18 cellular contexts compared by ENCODE assay signal in the genomic region with DNA sequence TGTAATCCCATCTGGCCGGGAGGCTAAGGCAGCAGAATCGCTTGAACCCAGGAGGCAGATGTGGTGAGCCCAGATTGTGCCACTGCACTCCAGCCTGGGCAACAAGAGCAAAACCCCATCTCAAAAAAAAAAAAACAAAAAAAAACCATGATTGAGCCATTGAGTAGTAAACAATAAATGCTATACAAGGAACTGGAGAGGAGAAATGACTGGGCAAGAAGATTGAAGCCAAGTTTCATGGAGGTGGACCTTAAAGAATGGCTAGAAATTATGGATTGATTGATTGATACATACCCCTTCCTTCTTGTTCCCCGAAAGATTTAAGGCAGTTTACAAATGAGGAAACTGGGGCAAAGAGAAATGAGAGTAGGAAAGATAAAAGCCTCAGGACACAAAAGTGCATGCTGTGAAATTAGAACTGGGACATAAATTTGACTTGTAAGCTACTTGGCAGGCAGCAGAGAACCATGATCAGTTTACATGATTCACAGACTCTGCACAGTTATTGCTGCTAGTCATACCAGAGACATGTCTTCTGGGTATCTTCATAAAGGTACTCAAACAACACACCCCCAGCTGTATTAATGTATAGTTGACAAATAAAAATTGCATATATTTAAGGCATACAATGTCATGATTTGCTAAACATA. TPM values are rescaled to one million over a fixed set of nuclear protein-coding genes. Genes with fewer than 3 reads are reported as not detected.
DNase-seq lines count a peak whose midpoint lies in the region; ATAC-seq and TF ChIP-seq lines count a peak whose summit lies in the region.
"Had no signal": no experiment of that assay in that cellular context is flagged by ENCODE, and none has a peak within 500 bp of the region (broad histone marks: within the 10 kb centered on the region; RNA-seq: fewer than 3 reads in every experiment).

No MANE protein-coding gene starts in this region.

- peak overlapping the region in 1 of 5 donors; percentile 36 for H3K9ac ChIP-seq in subcutaneous abdominal adipose tissue (ENCODE audit: low read length in 5 of 5)

- H3K9me3 ChIP-seq in T-helper 17 cell (ENCODE audit: control insufficient read depth, low read length, poor library complexity, severe bottlenecking) (no peaks in the 10 kb centered on the region), subcutaneous abdominal adipose tissue (ENCODE audit: control insufficient read depth in 5 of 5, low read length in 5 of 5) (no peaks in the 10 kb centered on the region)
- H3K9me3 ChIP-seq: gastroesophageal sphincter, MG63, mucosa of descending colon, vagina had no signal

- H3K4me1 Mint-ChIP-seq in activated naive CD4-positive, alpha-beta T cell treated with anti-CD3 and anti-CD28 coated beads, Interleukin-2, amount 50 U/mL, for 24 hours: peaks cover 13% of the 10 kb centered on the region
- peaks cover 21% of the 10 kb centered on the region for H3K4me1 Mint-ChIP-seq in T-helper 17 cell

- H3K27ac ChIP-seq in subcutaneous abdominal adipose tissue (ENCODE audit: low read depth, low read length): peak overlapping the region; percentile 60
- H3K27ac ChIP-seq: gastroesophageal sphincter, PC-9, vagina had no signal

- no peak overlapping the region for H3K4me3 Mint-ChIP-seq in activated naive CD4-positive, alpha-beta T cell treated with anti-CD3 and anti-CD28 coated beads, Interleukin-2, amount 50 U/mL, for 24 hours
- H3K4me3 Mint-ChIP-seq in T-helper 17 cell: no peak overlapping the region

- peaks cover 0 to 17% (median 0%) of the 10 kb centered on the region in 5 donors for H3K4me1 ChIP-seq in subcutaneous abdominal adipose tissue (ENCODE audit: control insufficient read depth in 5 of 5, insufficient read depth in 5 of 5, low read length in 5 of 5)

- ATAC-seq in T-helper 17 cell (no peak), GM18502 (IDR thresholded peaks at IDR 0.05; ENCODE audit: poor library complexity, unreplicated experiment) (no peak)
- ATAC-seq: gastroesophageal sphincter, mucosa of descending colon had no signal

- peaks cover 19% of the 10 kb centered on the region for H3K36me3 Mint-ChIP-seq in activated naive CD4-positive, alpha-beta T cell treated with anti-CD3 and anti-CD28 coated beads, Interleukin-2, amount 50 U/mL, for 24 hours
- peaks cover 18% of the 10 kb centered on the region for H3K36me3 Mint-ChIP-seq in T-helper 17 cell (ENCODE audit: low read depth)

- DNase-seq in activated naive CD4-positive, alpha-beta T cell (lab: John Stamatoyannopoulos, UW): no peak
- DNase-seq in T-helper 17 cell (no peak), fibroblast of mammary gland (ENCODE audit: low read depth) (peak; percentile 86), NCI-H345 (lab: John Stamatoyannopoulos, UW) (no peak), NCI-H187 treated with DMSO at 0.1 percent for 48 hours (lab: John Stamatoyannopoulos, UW) (no peak)
- DNase-seq: C1 segment of cervical spinal cord; MG63; mucosa of descending colon; PC-9; stimulated activated CD4-positive, alpha-beta T cell treated with anti-CD3 and anti-CD28 coated beads, Interleukin-2, amount 100 ng/mL, for 24 hours had no signal

- H3K36me3 ChIP-seq in subcutaneous abdominal adipose tissue (ENCODE audit: control insufficient read depth in 5 of 5, insufficient read depth in 5 of 5, low read length in 5 of 5): peaks cover 45 to 73% (median 63%) of the 10 kb centered on the region in 5 donors

- peak overlapping the region; percentile 71 for H3K27ac Mint-ChIP-seq in activated naive CD4-positive, alpha-beta T cell treated with anti-CD3 and anti-CD28 coated beads, Interleukin-2, amount 50 U/mL, for 24 hours
- peak overlapping the region; percentile 59 for H3K27ac Mint-ChIP-seq in T-helper 17 cell

- H3K9me3 Mint-ChIP-seq in activated naive CD4-positive, alpha-beta T cell treated with anti-CD3 and anti-CD28 coated beads, Interleukin-2, amount 50 U/mL, for 24 hours: no peaks in the 10 kb centered on the region

- H3K4me3 ChIP-seq in fibroblast of mammary gland (ENCODE audit: control insufficient read depth, low read depth, low read length) (no peak overlapping the region), subcutaneous abdominal adipose tissue (ENCODE audit: low read depth in 1 of 5, low read length in 5 of 5) (no peak overlapping the region)
- H3K4me3 ChIP-seq: gastroesophageal sphincter, MG63, mucosa of descending colon, PC-9, vagina had no signal

- no peaks in the 10 kb centered on the region for H3K27me3 ChIP-seq in subcutaneous abdominal adipose tissue (ENCODE audit: control insufficient read depth in 5 of 5, insufficient read depth in 4 of 5, low read length in 5 of 5)
- H3K27me3 ChIP-seq: gastroesophageal sphincter, MG63, vagina had no signal

- TF ChIP-seq CTCF in fibroblast of mammary gland (conservative IDR thresholded peaks at IDR 0.05; ENCODE audit: control insufficient read depth, insufficient read depth, low read depth, low read length): no peak

- no peaks in the 10 kb centered on the region for H3K27me3 Mint-ChIP-seq in activated naive CD4-positive, alpha-beta T cell treated with anti-CD3 and anti-CD28 coated beads, Interleukin-2, amount 50 U/mL, for 24 hours
- no peaks in the 10 kb centered on the region for H3K27me3 Mint-ChIP-seq in T-helper 17 cell

RNA-seq across cellular contexts. Expression of a gene that starts 7.0 kb away (rescaled TPM):
- 10 to 100 TPM; 13.4 to 16.2 TPM for total RNA-seq in T-helper 17 cell

RNA-seq across cellular contexts. Expression of a gene that starts 16.5 kb away (rescaled TPM):
- total RNA-seq in T-helper 17 cell: 10 to 100 TPM; 82.2 to 89.8 TPM

RNA-seq across cellular contexts. Expression of a gene that starts 51.4 kb away (rescaled TPM):
- total RNA-seq in T-helper 17 cell: not detected
- total RNA-seq: G401; H4; PC-9; T-helper 1 cell treated with Interleukin-12 subunit alpha and Interleukin-12 subunit beta and Interleukin-4 antibody, amounts not matched to agents 30 ng/mL and 1 ng/mL, for 36 hours; vagina had no signal
